In the genomic region with DNA sequence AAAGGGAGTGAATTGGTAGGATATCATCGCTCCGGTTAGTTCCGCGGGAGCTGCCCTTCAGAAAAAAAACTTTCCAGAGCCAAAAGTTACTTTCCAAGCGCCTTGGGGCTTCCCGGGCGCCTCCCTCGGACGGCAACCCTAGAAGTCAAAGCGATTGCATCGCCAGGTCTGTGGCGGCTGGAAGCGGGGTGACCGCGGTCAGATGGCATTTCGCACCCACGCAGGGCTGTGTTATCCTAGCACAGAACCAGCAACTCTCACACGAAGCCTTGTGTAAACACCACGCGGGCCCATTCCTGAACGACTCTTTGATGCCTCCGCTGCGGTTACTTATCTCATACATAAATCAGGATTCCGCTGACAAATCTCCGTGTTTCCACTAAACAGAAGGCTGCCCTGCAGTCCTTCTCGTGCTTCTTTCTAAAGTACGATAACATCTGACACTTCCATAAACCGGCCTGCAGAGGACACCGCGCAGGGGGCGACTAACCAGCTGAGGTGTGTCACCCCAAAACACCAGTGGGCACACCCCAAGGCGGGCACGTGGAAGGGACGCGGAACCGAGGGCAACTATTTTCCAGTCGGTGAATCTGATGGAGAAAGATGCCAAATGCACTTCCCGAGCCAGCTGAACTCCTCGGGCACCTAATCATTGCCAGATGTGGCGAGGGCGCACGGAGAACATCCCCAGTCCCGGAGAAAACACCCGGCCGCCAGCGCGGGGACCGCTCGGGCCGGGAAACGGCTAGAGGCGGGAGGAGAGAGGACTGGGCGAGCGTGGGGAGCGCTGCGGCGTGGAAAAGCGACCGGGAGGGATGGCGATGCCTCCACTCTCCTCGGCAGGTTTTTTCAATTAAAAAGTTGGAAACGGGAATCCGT, we compare ENCODE assay signal across 9 cellular contexts. TPM values are rescaled to one million over a fixed set of nuclear protein-coding genes. Genes with fewer than 3 reads are reported as not detected.
A peak's percentile ranks its signal among the peaks of the same experiment; 100 is the strongest.
DNase-seq lines count a peak whose midpoint lies in the region; ATAC-seq and TF ChIP-seq lines count a peak whose summit lies in the region.
"Had no signal": no experiment of that assay in that cellular context is flagged by ENCODE, and none has a peak within 500 bp of the region (broad histone marks: within the 10 kb centered on the region; RNA-seq: fewer than 3 reads in every experiment).

No MANE protein-coding gene starts in this region.

- no peaks in the 10 kb centered on the region for H4K20me1 ChIP-seq in Karpas-422 (ENCODE audit: insufficient read depth, low read depth, low read length)

- H3K9ac ChIP-seq in Karpas-422 (ENCODE audit: low read length), result no peak overlapping the region

- no peak overlapping the region for H3K4me2 ChIP-seq in Karpas-422 (ENCODE audit: low read depth, low read length, poor library complexity, severe bottlenecking)

- H3K4me1 ChIP-seq in Karpas-422 (ENCODE audit: low read length), result no peaks in the 10 kb centered on the region

- H3K27ac Mint-ChIP-seq in glutamatergic neuron (ENCODE audit: unreplicated experiment), result no peak overlapping the region
- H3K27ac Mint-ChIP-seq in natural killer cell treated with Interleukin-12 subunit alpha and Interleukin-12 subunit beta and Interleukin-15 and Interleukin-18, amount 100 ng/mL, for 72 hours, result no peak overlapping the region
- H3K27ac Mint-ChIP-seq: activated T-helper 2 cell treated with anti-CD3 and anti-CD28 coated beads, Interferon-gamma antibody, Interleukin-2, Interleukin-4, amounts not matched to agents 10 μg/mL and 5 μg/mL and 100 μg/mL, durations not matched to agents 14 hours and 24 hours and 36 hours had no signal

- peaks cover 5% of the 10 kb centered on the region for H3K9me3 Mint-ChIP-seq in glutamatergic neuron (ENCODE audit: unreplicated experiment)
- no peaks in the 10 kb centered on the region for H3K9me3 Mint-ChIP-seq in natural killer cell treated with Interleukin-12 subunit alpha and Interleukin-12 subunit beta and Interleukin-15 and Interleukin-18, amount 100 ng/mL, for 72 hours
- H3K9me3 Mint-ChIP-seq: activated T-helper 2 cell treated with anti-CD3 and anti-CD28 coated beads, Interferon-gamma antibody, Interleukin-2, Interleukin-4, amounts not matched to agents 10 μg/mL and 5 μg/mL and 100 μg/mL, durations not matched to agents 14 hours and 24 hours and 36 hours had no signal

- TF ChIP-seq CTCF in glutamatergic neuron (IDR thresholded peaks at IDR 0.05; ENCODE audit: partially characterized antibody, unreplicated experiment), result no peak

- H3K27ac ChIP-seq in Karpas-422 (ENCODE audit: low read length), result no peak overlapping the region

- H3K27me3 Mint-ChIP-seq in glutamatergic neuron (ENCODE audit: unreplicated experiment), result peaks cover 18% of the 10 kb centered on the region
- peaks cover 24 to 32% of the 10 kb centered on the region in 2 donors for H3K27me3 Mint-ChIP-seq in natural killer cell treated with Interleukin-12 subunit alpha and Interleukin-12 subunit beta and Interleukin-15 and Interleukin-18, amount 100 ng/mL, for 72 hours

- no peaks in the 10 kb centered on the region for H3K79me2 ChIP-seq in Karpas-422 (ENCODE audit: low read length)

- no peak overlapping the region for H2AFZ ChIP-seq in Karpas-422 (ENCODE audit: low read length)

- H3K4me3 ChIP-seq in Karpas-422 (ENCODE audit: low read length), result no peak overlapping the region

- no peaks in the 10 kb centered on the region for H3K9me2 ChIP-seq in Karpas-422 (replicated peaks; ENCODE audit: insufficient read depth, low read length)

- no peaks in the 10 kb centered on the region for H3K9me3 ChIP-seq in Karpas-422 (ENCODE audit: low read length)

- peak; percentile 62 for DNase-seq in DMS53 (lab: John Stamatoyannopoulos, UW)
- peak; percentile 100 for DNase-seq in RPMI7951 (ENCODE audit: low read depth)
- DNase-seq in glutamatergic neuron, result peak; percentile 26
- DNase-seq in retina, result peak; percentile 79
- no peak for DNase-seq in Karpas-422
- no peak for DNase-seq in natural killer cell treated with Interleukin-12 subunit alpha and Interleukin-12 subunit beta and Interleukin-15 and Interleukin-18, amount 100 ng/mL, for 72 hours (ENCODE audit: low spot score)
- DNase-seq in NCI-H446 treated with DMSO at 0.1 percent for 48 hours (lab: John Stamatoyannopoulos, UW), result no peak

- H3K4me1 Mint-ChIP-seq in glutamatergic neuron (ENCODE audit: low read depth, unreplicated experiment), result no peaks in the 10 kb centered on the region
- H3K4me1 Mint-ChIP-seq in natural killer cell treated with Interleukin-12 subunit alpha and Interleukin-12 subunit beta and Interleukin-15 and Interleukin-18, amount 100 ng/mL, for 72 hours (ENCODE audit: low read depth in 2 of 2), result peaks cover 0 to 3% of the 10 kb centered on the region in 2 donors

- H3K36me3 Mint-ChIP-seq in glutamatergic neuron (ENCODE audit: unreplicated experiment), result no peaks in the 10 kb centered on the region
- H3K36me3 Mint-ChIP-seq in natural killer cell treated with Interleukin-12 subunit alpha and Interleukin-12 subunit beta and Interleukin-15 and Interleukin-18, amount 100 ng/mL, for 72 hours, result no peaks in the 10 kb centered on the region

- no peak for ATAC-seq in natural killer cell treated with Interleukin-12 subunit alpha and Interleukin-12 subunit beta and Interleukin-15 and Interleukin-18, amount 100 ng/mL, for 72 hours
- no peak for ATAC-seq in GM19351 (IDR thresholded peaks at IDR 0.05; ENCODE audit: unreplicated experiment)

- H3K4me3 Mint-ChIP-seq in glutamatergic neuron (ENCODE audit: unreplicated experiment), result peak overlapping the region; percentile 80
- H3K4me3 Mint-ChIP-seq in natural killer cell treated with Interleukin-12 subunit alpha and Interleukin-12 subunit beta and Interleukin-15 and Interleukin-18, amount 100 ng/mL, for 72 hours, result no peak overlapping the region

- no peaks in the 10 kb centered on the region for H3K36me3 ChIP-seq in Karpas-422 (ENCODE audit: insufficient read depth, low read length)

- no peaks in the 10 kb centered on the region for H3K27me3 ChIP-seq in Karpas-422 (ENCODE audit: low read length)

RNA-seq across cellular contexts. Expression of gene COLEC12, which starts 0.9 kb away (rescaled TPM):
- 95.0 and 103 TPM in 2 replicates for total RNA-seq in RPMI7951 (2014; rRNA removed; shearing (Covaris generic))
- total RNA-seq in glutamatergic neuron (ENCODE audit: unreplicated experiment), result 0.20 TPM
- total RNA-seq in Karpas-422 (2014; rRNA removed; shearing (Covaris generic); ENCODE audit: low replicate concordance), result not detected in 2 replicates
- not detected for total RNA-seq in natural killer cell treated with Interleukin-12 subunit alpha and Interleukin-12 subunit beta and Interleukin-15 and Interleukin-18, amount 100 ng/mL, for 72 hours
- total RNA-seq: activated T-helper 2 cell treated with anti-CD3 and anti-CD28 coated beads, Interferon-gamma antibody, Interleukin-2, Interleukin-4, amounts not matched to agents 10 μg/mL and 5 μg/mL and 100 μg/mL, durations not matched to agents 14 hours and 24 hours and 36 hours had no signal

Comparison
In these comparisons a context has a peak if more than half of its experiments do, and no peak if none do; other contexts are left out.
1. DNase-seq: peak in DMS53 (single experiment), RPMI7951 (single experiment), glutamatergic neuron (single experiment) and retina (single experiment); none in Karpas-422 (single experiment), natural killer cell treated with Interleukin-12 subunit alpha and Interleukin-12 subunit beta and Interleukin-15 and Interleukin-18, amount 100 ng/mL, for 72 hours (single experiment) and NCI-H446 treated with DMSO at 0.1 percent for 48 hours (single experiment).
2. RNA of gene COLEC12, which starts 0.9 kb away (total RNA-seq): 95.0 to 103 TPM in RPMI7951; 0.20 TPM in glutamatergic neuron (single experiment), not detected in natural killer cell treated with Interleukin-12 subunit alpha and Interleukin-12 subunit beta and Interleukin-15 and Interleukin-18, amount 100 ng/mL, for 72 hours and not detected in Karpas-422; every median in the first group is over 10 times any median in the second.